12 cellular contexts compared by ENCODE assay signal in the genomic region with DNA sequence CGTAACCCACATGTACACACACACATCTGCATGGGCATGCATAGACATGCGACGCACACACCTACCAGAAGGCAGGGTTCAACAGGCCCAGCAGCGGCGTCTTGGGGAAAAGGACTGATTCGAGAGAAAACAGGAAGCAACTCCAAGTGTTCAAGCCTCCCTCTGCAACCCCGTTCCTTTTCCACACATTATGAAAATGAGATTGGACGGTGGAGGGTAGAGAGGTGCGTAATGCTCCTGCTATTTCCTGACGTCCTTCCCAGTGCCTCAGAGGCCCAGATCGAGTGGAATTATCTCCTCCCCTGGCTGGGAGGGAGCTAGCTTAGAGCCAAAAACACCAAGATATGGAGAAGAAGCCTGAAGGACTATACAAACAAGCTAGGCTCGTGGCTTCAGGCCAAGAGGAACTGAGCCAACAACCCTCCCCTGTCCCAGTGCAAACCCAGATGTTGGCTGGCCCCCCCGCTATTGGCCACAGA.
DNase-seq lines count a peak whose midpoint lies in the region; ATAC-seq and TF ChIP-seq lines count a peak whose summit lies in the region.
"Had no signal": no experiment of that assay in that cellular context is flagged by ENCODE, and none has a peak within 500 bp of the region (broad histone marks: within the 10 kb centered on the region; RNA-seq: fewer than 3 reads in every experiment).

No MANE protein-coding gene starts in this region.

- TF ChIP-seq POLR2A in stomach (IDR thresholded peaks at IDR 0.05) = no peak

- H3K27me3 ChIP-seq in right atrium auricular region (no peaks in the 10 kb centered on the region), stomach (no peaks in the 10 kb centered on the region)
- H3K27me3 ChIP-seq: vagina had no signal

- 15 to 27% (median 17%) methylated on average over 10 to 13 of the region's 13 CpGs for WGBS in stomach, 5 donors

- no peaks in the 10 kb centered on the region for H3K36me3 ChIP-seq in right atrium auricular region
- no peaks in the 10 kb centered on the region for H3K36me3 ChIP-seq in stomach
- H3K36me3 ChIP-seq: vagina had no signal

- H3K4me1 ChIP-seq in right atrium auricular region = peaks cover 0 to 10% of the 10 kb centered on the region in 2 donors
- H3K4me1 ChIP-seq in stomach = peaks cover 0 to 26% (median 14%) of the 10 kb centered on the region in 4 donors

- intact Hi-C loops in stomach (cut with DNase I; ENCODE audit: low total_unique reads) = no loop called here

- peak; percentile 90 for DNase-seq in HPDE6-E6E7 (ENCODE audit: extremely low spot score)
- peak; percentile 71 for DNase-seq in brain pericyte (ENCODE audit: low read depth, low spot score)
- peak; percentile 92 for DNase-seq in right atrium auricular region (ENCODE audit: low spot score)
- DNase-seq in stomach = peak; percentile 79
- DNase-seq in NCI-H1105 (lab: John Stamatoyannopoulos, UW) = no peak
- DNase-seq in SIG-M5 (lab: John Stamatoyannopoulos, UW) = no peak
- DNase-seq in inferior parietal cortex (ENCODE audit: extremely low spot score) = no peak
- DNase-seq: activated CD8-positive, alpha-beta memory T cell treated with anti-CD3 and anti-CD28 coated beads, Interleukin-2, amount 50 U/mL, for 4 hours; GOT3; stimulated activated CD4-positive, alpha-beta T cell treated with anti-CD3 and anti-CD28 coated beads, Interleukin-12 subunit alpha, Interleukin-12 subunit beta, amount 100 ng/mL, for 4 hours had no signal

- no peak for TF ChIP-seq CTCF in right atrium auricular region (IDR thresholded peaks at IDR 0.05)
- TF ChIP-seq CTCF in stomach (IDR thresholded peaks at IDR 0.05) = no peak

- no peak for TF ChIP-seq EP300 in stomach (IDR thresholded peaks at IDR 0.05)

- H3K4me3 ChIP-seq in right atrium auricular region = no peak overlapping the region
- no peak overlapping the region for H3K4me3 ChIP-seq in stomach
- H3K4me3 ChIP-seq: vagina had no signal

- no peak for ATAC-seq in GM21717 (IDR thresholded peaks at IDR 0.05; ENCODE audit: unreplicated experiment)

- H3K27ac ChIP-seq in right atrium auricular region (peak overlapping the region; percentile 65 to 69), stomach (peak overlapping the region in 4 of 5 donors; percentile 34 to 67 (median 57))
- H3K27ac ChIP-seq: vagina had no signal

- peaks cover 0 to 8% of the 10 kb centered on the region in 2 donors for H3K9me3 ChIP-seq in right atrium auricular region
- H3K9me3 ChIP-seq in stomach = peaks cover 0 to 4% (median 0%) of the 10 kb centered on the region in 4 donors
- H3K9me3 ChIP-seq: vagina had no signal

Comparison
In these comparisons a context has a peak if more than half of its experiments do, and no peak if none do; other contexts are left out.
1. DNase-seq: peak in HPDE6-E6E7 (single experiment), brain pericyte (single experiment), right atrium auricular region (single experiment) and stomach (single experiment); none in NCI-H1105 (single experiment), SIG-M5 (single experiment) and inferior parietal cortex (single experiment).